Comparison of ENCODE assay signal across 32 cellular contexts in genomic region chr2:117698287-117698686, GRCh38.
"Had no signal": no experiment of that assay in that cellular context is flagged by ENCODE, and none has a peak within 500 bp of the region (broad histone marks: within the 10 kb centered on the region; RNA-seq: fewer than 3 reads in every experiment).

No MANE protein-coding gene starts in this region.

- H3K4me3 Mint-ChIP-seq: activated B cell treated with CpG ODN at 0.5 μM for 24 hours; activated CD4-positive, alpha-beta memory T cell treated with anti-CD3 and anti-CD28 coated beads for 36 hours; activated naive CD4-positive, alpha-beta T cell treated with anti-CD3 and anti-CD28 coated beads, Interleukin-2, amount 10 ng/mL, durations not matched to agents 7 days and 5 days; activated naive CD8-positive, alpha-beta T cell treated with anti-CD3 and anti-CD28 coated beads, Interleukin-2, amount 10 ng/mL, durations not matched to agents 7 days and 5 days; activated T-cell treated with anti-CD3 and anti-CD28 coated beads, Interleukin-2, amount 50 U/mL, for 24 hours; activated T-cell treated with anti-CD3 and anti-CD28 coated beads, Interleukin-2, amount 50 U/mL, for 72 hours; brain; dendritic cell treated with granulocyte-macrophage colony-stimulating factor and Interleukin-4, amounts not matched to agents 40 ng/mL and 50 ng/mL, for 4 days; T-helper 17 cell; T-helper 2 cell treated with Interferon-gamma antibody and Interleukin-4, amounts not matched to agents 5 μg/mL and 100 μg/mL, for 36 hours had no signal

- H3K4me1 Mint-ChIP-seq: activated B cell treated with CpG ODN at 0.5 μM for 24 hours; activated naive CD4-positive, alpha-beta T cell treated with anti-CD3 and anti-CD28 coated beads, Interleukin-2, amount 10 ng/mL, durations not matched to agents 7 days and 5 days; activated naive CD8-positive, alpha-beta T cell treated with anti-CD3 and anti-CD28 coated beads, Interleukin-2, amount 10 ng/mL, durations not matched to agents 7 days and 5 days; T-helper 17 cell had no signal

- H3K4me3 ChIP-seq: ascending aorta, breast epithelium, cardiac muscle cell, coronary artery, dorsolateral prefrontal cortex, esophagus muscularis mucosa, gastrocnemius medialis, heart left ventricle had no signal

- H3K36me3 Mint-ChIP-seq: activated CD4-positive, alpha-beta memory T cell treated with anti-CD3 and anti-CD28 coated beads for 36 hours; activated naive CD4-positive, alpha-beta T cell treated with anti-CD3 and anti-CD28 coated beads, Interleukin-2, amount 10 ng/mL, durations not matched to agents 7 days and 5 days; activated naive CD4-positive, alpha-beta T cell treated with anti-CD3 and anti-CD28 coated beads, Interleukin-2, amount 50 U/mL, for 72 hours; activated naive CD8-positive, alpha-beta T cell treated with anti-CD3 and anti-CD28 coated beads, Interleukin-2, amount 10 ng/mL, durations not matched to agents 7 days and 5 days; brain had no signal

- H3K36me3 ChIP-seq: ascending aorta, breast epithelium, cardiac muscle cell, esophagus muscularis mucosa, gastrocnemius medialis, heart left ventricle, WERI-Rb-1 had no signal

- H3K9me3 ChIP-seq: ascending aorta, breast epithelium, esophagus muscularis mucosa, gastrocnemius medialis, heart left ventricle had no signal

- H3K9me3 Mint-ChIP-seq: activated B cell treated with CpG ODN at 0.5 μM for 24 hours; activated CD4-positive, alpha-beta memory T cell treated with anti-CD3 and anti-CD28 coated beads for 36 hours; activated naive CD4-positive, alpha-beta T cell treated with anti-CD3 and anti-CD28 coated beads, Interleukin-2, amount 10 ng/mL, durations not matched to agents 7 days and 5 days; activated naive CD4-positive, alpha-beta T cell treated with anti-CD3 and anti-CD28 coated beads, Interleukin-2, amount 50 U/mL, for 72 hours; activated naive CD8-positive, alpha-beta T cell treated with anti-CD3 and anti-CD28 coated beads, Interleukin-2, amount 10 ng/mL, durations not matched to agents 7 days and 5 days; activated T-cell treated with anti-CD3 and anti-CD28 coated beads, Interleukin-2, amount 50 U/mL, for 24 hours; activated T-cell treated with anti-CD3 and anti-CD28 coated beads, Interleukin-2, amount 50 U/mL, for 72 hours; brain; dendritic cell treated with granulocyte-macrophage colony-stimulating factor and Interleukin-4, amounts not matched to agents 40 ng/mL and 50 ng/mL, for 4 days; T-helper 2 cell treated with Interferon-gamma antibody and Interleukin-4, amounts not matched to agents 5 μg/mL and 100 μg/mL, for 36 hours had no signal

- DNase-seq: activated B cell treated with CpG ODN at 0.5 μM for 24 hours; activated CD4-positive, alpha-beta memory T cell treated with anti-CD3 and anti-CD28 coated beads for 36 hours; activated CD4-positive, alpha-beta T cell treated with anti-CD3 and anti-CD28 coated beads for 48 hours; activated CD8-positive, alpha-beta memory T cell treated with anti-CD3 and anti-CD28 coated beads, Interleukin-2, amount 50 U/mL, for 48 hours; activated gamma-delta T cell; activated naive CD4-positive, alpha-beta T cell; activated naive CD4-positive, alpha-beta T cell treated with anti-CD3 and anti-CD28 coated beads, Interleukin-2, amount 10 ng/mL, durations not matched to agents 7 days and 5 days; activated naive CD8-positive, alpha-beta T cell treated with anti-CD3 and anti-CD28 coated beads, Interleukin-2, amount 10 ng/mL, durations not matched to agents 7 days and 5 days; activated T-cell treated with anti-CD3 and anti-CD28 coated beads for 4 hours; activated T-cell treated with anti-CD3 and anti-CD28 coated beads, Interleukin-2, amount 50 U/mL, for 24 hours; activated T-cell treated with anti-CD3 and anti-CD28 coated beads, Interleukin-2, amount 50 U/mL, for 72 hours; central memory CD4-positive, alpha-beta T cell; dorsolateral prefrontal cortex; effector memory CD4-positive, alpha-beta T cell; erythroblast; foreskin keratinocyte; gastrocnemius medialis; glutamatergic neuron; heart left ventricle; T-helper 17 cell; T1000; WERI-Rb-1 had no signal

- H3K27ac ChIP-seq: ascending aorta, breast epithelium, cardiac muscle cell, coronary artery, dorsolateral prefrontal cortex, esophagus muscularis mucosa, foreskin keratinocyte, gastrocnemius medialis, heart left ventricle, WERI-Rb-1 had no signal

- H3K27ac Mint-ChIP-seq: activated B cell treated with CpG ODN at 0.5 μM for 24 hours; activated CD4-positive, alpha-beta memory T cell treated with anti-CD3 and anti-CD28 coated beads for 36 hours; activated naive CD4-positive, alpha-beta T cell treated with anti-CD3 and anti-CD28 coated beads, Interleukin-2, amount 10 ng/mL, durations not matched to agents 7 days and 5 days; activated naive CD4-positive, alpha-beta T cell treated with anti-CD3 and anti-CD28 coated beads, Interleukin-2, amount 50 U/mL, for 72 hours; activated naive CD8-positive, alpha-beta T cell treated with anti-CD3 and anti-CD28 coated beads, Interleukin-2, amount 10 ng/mL, durations not matched to agents 7 days and 5 days; activated T-cell treated with anti-CD3 and anti-CD28 coated beads, Interleukin-2, amount 50 U/mL, for 24 hours; activated T-cell treated with anti-CD3 and anti-CD28 coated beads, Interleukin-2, amount 50 U/mL, for 72 hours; brain; dendritic cell treated with granulocyte-macrophage colony-stimulating factor and Interleukin-4, amounts not matched to agents 40 ng/mL and 50 ng/mL, for 4 days; T-helper 17 cell; T-helper 2 cell treated with Interferon-gamma antibody and Interleukin-4, amounts not matched to agents 5 μg/mL and 100 μg/mL, for 36 hours had no signal

- H3K27me3 Mint-ChIP-seq: activated B cell treated with CpG ODN at 0.5 μM for 24 hours; activated CD4-positive, alpha-beta memory T cell treated with anti-CD3 and anti-CD28 coated beads for 36 hours; activated naive CD4-positive, alpha-beta T cell treated with anti-CD3 and anti-CD28 coated beads, Interleukin-2, amount 10 ng/mL, durations not matched to agents 7 days and 5 days; activated T-cell treated with anti-CD3 and anti-CD28 coated beads, Interleukin-2, amount 50 U/mL, for 24 hours; dendritic cell treated with granulocyte-macrophage colony-stimulating factor and Interleukin-4, amounts not matched to agents 40 ng/mL and 50 ng/mL, for 4 days; T-helper 17 cell had no signal

- ATAC-seq: activated CD4-positive, CD25-positive, alpha-beta regulatory T cell treated with anti-CD3 and anti-CD28 coated beads, Interleukin-2, amount 50 U/mL, for 24 hours; activated naive CD4-positive, alpha-beta T cell treated with anti-CD3 and anti-CD28 coated beads, Interleukin-2, amount 50 U/mL, for 72 hours; activated T-cell treated with anti-CD3 and anti-CD28 coated beads, Interleukin-2, amount 50 U/mL, for 72 hours; foreskin keratinocyte; gastrocnemius medialis; heart left ventricle; T-helper 17 cell had no signal

- H3K27me3 ChIP-seq: ascending aorta, breast epithelium, cardiac muscle cell, dorsolateral prefrontal cortex, esophagus muscularis mucosa, foreskin keratinocyte, gastrocnemius medialis, heart left ventricle had no signal

- H3K4me1 ChIP-seq: ascending aorta, breast epithelium, esophagus muscularis mucosa, foreskin keratinocyte, gastrocnemius medialis, heart left ventricle had no signal
